Comparison of ENCODE assay signal across 10 cellular contexts in the genomic region with DNA sequence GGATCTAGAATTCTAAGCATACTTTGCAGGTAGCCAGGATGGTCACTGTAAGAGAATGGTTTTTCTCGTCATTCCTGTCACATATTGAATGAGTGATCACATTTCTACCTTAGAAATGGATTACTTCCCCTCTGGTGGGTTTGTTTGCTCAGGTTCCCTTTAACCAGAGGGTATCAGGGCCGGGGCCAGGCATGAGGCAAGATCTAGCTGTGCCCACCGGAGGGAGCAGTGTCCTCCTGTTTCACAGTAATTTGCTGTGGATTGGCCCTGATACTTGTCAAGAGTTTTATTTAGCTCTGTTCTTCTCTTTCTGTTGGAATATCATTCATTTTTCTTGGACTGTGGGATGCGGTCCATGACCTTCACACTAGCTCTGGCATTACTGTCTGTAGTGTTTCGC. TPM values are rescaled to one million over a fixed set of nuclear protein-coding genes. Genes with fewer than 3 reads are reported as not detected.
DNase-seq lines count a peak whose midpoint lies in the region; ATAC-seq and TF ChIP-seq lines count a peak whose summit lies in the region.
"Had no signal": no experiment of that assay in that cellular context is flagged by ENCODE, and none has a peak within 500 bp of the region (broad histone marks: within the 10 kb centered on the region; RNA-seq: fewer than 3 reads in every experiment).

No MANE protein-coding gene starts in this region.

- intact Hi-C loops in head of caudate nucleus (cut with DNase I) (no loop called here), upper lobe of right lung (cut with DNase I) (no loop called here)

- no peak overlapping the region for H3K27ac ChIP-seq in SJCRH30
- no peak overlapping the region for H3K27ac ChIP-seq in upper lobe of right lung

- H3K4me1 ChIP-seq in SJCRH30 = peaks cover 3% of the 10 kb centered on the region; the same call in 1 of the 2 replicates
- H3K4me1 ChIP-seq in upper lobe of right lung = no peaks in the 10 kb centered on the region
- H3K4me1 ChIP-seq: HAP-1 had no signal

- H3K27me3 ChIP-seq in SJCRH30 (no peaks in the 10 kb centered on the region), upper lobe of right lung (no peaks in the 10 kb centered on the region)

- H3K9me3 ChIP-seq in SJCRH30 (replicated peaks) (no peaks in the 10 kb centered on the region), upper lobe of right lung (no peaks in the 10 kb centered on the region)
- H3K9me3 ChIP-seq: HAP-1 had no signal

- no peak overlapping the region for H3K4me3 ChIP-seq in AG09309 (ENCODE audit: control insufficient read depth, low read depth, low read length)
- H3K4me3 ChIP-seq in SJCRH30 = no peak overlapping the region
- no peak overlapping the region for H3K4me3 ChIP-seq in upper lobe of right lung
- H3K4me3 ChIP-seq: HAP-1 had no signal

- ATAC-seq in HG03095 (IDR thresholded peaks at IDR 0.05; ENCODE audit: unreplicated experiment) = no peak
- ATAC-seq in GM21717 (IDR thresholded peaks at IDR 0.05; ENCODE audit: unreplicated experiment) = no peak
- ATAC-seq in upper lobe of right lung = no peak
- ATAC-seq: activated naive CD4-positive, alpha-beta T cell treated with anti-CD3 and anti-CD28 coated beads, Interleukin-2, amount 50 U/mL, for 72 hours had no signal

- no peak for DNase-seq in AG09309 (ENCODE audit: low read depth)
- peak; percentile 47 to 59 for DNase-seq in SJCRH30
- peak in 27 of 42 donors; percentile 10 to 75 (median 37) for DNase-seq in head of caudate nucleus
- no peak for DNase-seq in upper lobe of right lung
- no peak for DNase-seq in G401 (ENCODE audit: low spot score)

- TF ChIP-seq CTCF in AG09309 (IDR thresholded peaks at IDR 0.05; ENCODE audit: control insufficient read depth, insufficient read depth, low read depth, low read length, missing control alignments) = peak; percentile 48
- peak; percentile 36; the same call in 2 of the 3 replicates for TF ChIP-seq CTCF in GM12872 (IDR thresholded peaks at IDR 0.05; ENCODE audit: insufficient read depth, low read depth, low read length)
- TF ChIP-seq CTCF in upper lobe of right lung (IDR thresholded peaks at IDR 0.05) = no peak

- H3K36me3 ChIP-seq in SJCRH30 = no peaks in the 10 kb centered on the region
- no peaks in the 10 kb centered on the region for H3K36me3 ChIP-seq in upper lobe of right lung
- H3K36me3 ChIP-seq: HAP-1 had no signal

- in situ Hi-C loops in G401 (cut with HindIII; ENCODE audit: low sequenced_read_pairs) = no loop called here

RNA-seq across cellular contexts. Expression of a gene that starts 42.3 kb away (rescaled TPM):
- 2.8 and 3.8 TPM in 2 replicates for total RNA-seq in SJCRH30 (2014; rRNA removed; shearing (Covaris generic))
- 14.8 TPM for total RNA-seq in upper lobe of right lung
- 3.0 and 10.9 TPM in 2 replicates for total RNA-seq in G401 (2014; rRNA removed; shearing (Covaris generic))

Comparison
In these comparisons a context has a peak if more than half of its experiments do, and no peak if none do; other contexts are left out.
1. DNase-seq: peak in SJCRH30 (2 of 2) and head of caudate nucleus (27 of 42); none in AG09309 (single experiment), upper lobe of right lung (single experiment) and G401 (single experiment).